Comparison of ENCODE assay signal across 9 cellular contexts in genomic region chr9:127876026-127876763, GRCh38. TPM values are rescaled to one million over a fixed set of nuclear protein-coding genes. Genes with fewer than 3 reads are reported as not detected.
DNase-seq lines count a peak whose midpoint lies in the region; ATAC-seq and TF ChIP-seq lines count a peak whose summit lies in the region.
"Had no signal": no experiment of that assay in that cellular context is flagged by ENCODE, and none has a peak within 500 bp of the region (broad histone marks: within the 10 kb centered on the region; RNA-seq: fewer than 3 reads in every experiment).

No MANE protein-coding gene starts in this region.

- TF ChIP-seq EP300 in upper lobe of left lung (IDR thresholded peaks at IDR 0.05) = peak in 1 of 4 donors; percentile 28

- ATAC-seq in heart right ventricle (peak in 3 of 8 donors; percentile 5 to 20 (median 8)), left ventricle myocardium superior (no peak), lung (ENCODE audit: insufficient read depth, low FRiP score) (peak; percentile 8), upper lobe of left lung (ENCODE audit: low FRiP score in 2 of 2) (peak in 1 of 2 donors; percentile 46)

- no peak for TF ChIP-seq POLR2A in upper lobe of left lung (IDR thresholded peaks at IDR 0.05)

- H3K4me3 ChIP-seq in heart right ventricle = peak overlapping the region; percentile 50 to 81 (median 69)
- no peak overlapping the region for H3K4me3 ChIP-seq in lung
- peak overlapping the region; percentile 4 to 71 (median 62) for H3K4me3 ChIP-seq in upper lobe of left lung

- WGBS in heart right ventricle, 2 donors = 53 to 54% methylated on average over 14 of the region's 14 CpGs
- 67 to 84% methylated on average over 14 of the region's 14 CpGs for WGBS in lung, 2 donors
- WGBS in upper lobe of left lung, 2 donors = 61 to 63% methylated on average over 6 to 9 of the region's 14 CpGs

- H3K27ac ChIP-seq in heart right ventricle (peak overlapping the region in 9 of 10 donors; percentile 82 to 93 (median 89)), lung (ENCODE audit: low read depth in 1 of 2, low read length in 1 of 2) (peak overlapping the region; percentile 86 to 92), upper lobe of left lung (peak overlapping the region; percentile 73 to 88 (median 82))
- H3K27ac ChIP-seq: brain microvascular endothelial cell had no signal

- no peak for DNase-seq in heart right ventricle
- no peak for DNase-seq in left ventricle myocardium superior
- DNase-seq in lung (ENCODE audit: low spot score) = peak; percentile 72
- DNase-seq in upper lobe of left lung = peak in 1 of 2 donors; percentile 81
- DNase-seq in NCI-H187 treated with DMSO at 0.1 percent for 48 hours (lab: John Stamatoyannopoulos, UW) = no peak
- DNase-seq in NCI-H1417 treated with DMSO at 0.1 percent for 48 hours (lab: John Stamatoyannopoulos, UW) = no peak
- DNase-seq: activated CD4-positive, alpha-beta T cell treated with anti-CD3 and anti-CD28 coated beads, Interleukin-2, amount 50 U/mL, for 4 hours; RPMI8226 had no signal

- intact Hi-C loops in heart right ventricle (cut with DNase I) = loop anchor here in 3 of 10 donors (5.0 to 10.0 kb wide), 3 partner anchors 41 to 141 kb away; partner anchors contain the start of genes ST6GALNAC4 (in 1 of the 3) and TOR2A (in 1 of the 3)
- intact Hi-C loops in left ventricle myocardium superior (cut with micrococcal nuclease) = loop anchor here (10.0 kb wide), 1 partner anchor 91 kb away; the partner anchor contains the start of gene CDK9

- TF ChIP-seq CTCF in heart right ventricle (IDR thresholded peaks at IDR 0.05) (no peak), lung (IDR thresholded peaks at IDR 0.05; ENCODE audit: control extremely low read depth, extremely low read depth) (no peak), upper lobe of left lung (IDR thresholded peaks at IDR 0.05) (peak in 1 of 6 experiments; percentile 37)

- H3K27me3 ChIP-seq in heart right ventricle = peaks cover 0 to 12% (median 0%) of the 10 kb centered on the region in 7 donors
- no peaks in the 10 kb centered on the region for H3K27me3 ChIP-seq in lung (ENCODE audit: control insufficient read depth, insufficient read depth)
- no peaks in the 10 kb centered on the region for H3K27me3 ChIP-seq in upper lobe of left lung
- H3K27me3 ChIP-seq: brain microvascular endothelial cell had no signal

- peaks cover 0 to 24% (median 9%) of the 10 kb centered on the region in 9 donors for H3K36me3 ChIP-seq in heart right ventricle
- peaks cover 0 to 15% of the 10 kb centered on the region in 2 donors for H3K36me3 ChIP-seq in lung (ENCODE audit: control insufficient read depth in 2 of 2, insufficient read depth in 2 of 2, low read length in 2 of 2)
- H3K36me3 ChIP-seq in upper lobe of left lung = peaks cover under 1 to 22% (median 17%) of the 10 kb centered on the region in 4 donors

- no peaks in the 10 kb centered on the region for H3K9me3 ChIP-seq in heart right ventricle
- H3K9me3 ChIP-seq in lung (ENCODE audit: control insufficient read depth in 2 of 2, insufficient read depth in 1 of 2, low read length in 1 of 2) = no peaks in the 10 kb centered on the region
- no peaks in the 10 kb centered on the region for H3K9me3 ChIP-seq in upper lobe of left lung

- H3K4me1 ChIP-seq in heart right ventricle (peaks cover 18 to 62% (median 48%) of the 10 kb centered on the region in 9 donors), lung (ENCODE audit: control insufficient read depth in 2 of 2, insufficient read depth in 2 of 2, low read length in 2 of 2) (peaks cover 0 to 20% of the 10 kb centered on the region in 2 donors), upper lobe of left lung (peaks cover 45 to 56% (median 51%) of the 10 kb centered on the region in 4 donors)

RNA-seq across cellular contexts. Expression of gene AK1, which starts 1.3 kb away (rescaled TPM):
- 100 to 1,000 TPM; 553 to 918 (median 731) TPM for total RNA-seq in heart right ventricle
- polyA plus RNA-seq in heart right ventricle = 1,000 to 10,000 TPM in 1 of 2 donors, 100 to 1,000 TPM in 1; 500 to 1,050 TPM
- total RNA-seq in left ventricle myocardium superior = 853 TPM
- total RNA-seq in lung = 100 to 1,000 TPM in 1 of 2 donors, 10 to 100 TPM in 1; 72.3 to 154 TPM
- 100 to 1,000 TPM in 1 of 2 donors, 10 to 100 TPM in 1; 63.8 to 386 TPM for polyA plus RNA-seq in lung
- total RNA-seq in upper lobe of left lung = 100 to 1,000 TPM; 106 to 239 (median 161) TPM

RNA-seq across cellular contexts. Expression of gene ENG, which starts 21.7 kb away (rescaled TPM):
- total RNA-seq in heart right ventricle (100 to 1,000 TPM in 8 of 10 donors, 10 to 100 TPM in 2; 76.8 to 263 (median 137) TPM), left ventricle myocardium superior (134 TPM), lung (100 to 1,000 TPM in 1 of 2 donors, 10 to 100 TPM in 1; 41.1 to 182 TPM), upper lobe of left lung (100 to 1,000 TPM in 4 of 6 donors, 10 to 100 TPM in 2; 45.7 to 378 (median 178) TPM)
- polyA plus RNA-seq in heart right ventricle (100 to 1,000 TPM; 199 to 310 TPM), lung (100 to 1,000 TPM in 1 of 2 donors, 10 to 100 TPM in 1; 80.7 to 317 TPM)

RNA-seq across cellular contexts. Expression of gene ST6GALNAC6, which starts 23.2 kb away (rescaled TPM):
- total RNA-seq in heart right ventricle (10 to 100 TPM; 32.8 to 52.0 (median 44.7) TPM), left ventricle myocardium superior (50.5 TPM), lung (10 to 100 TPM; 28.3 to 51.9 TPM), upper lobe of left lung (100 to 1,000 TPM in 1 of 6 donors, 10 to 100 TPM in 5; 67.3 to 117 (median 85.2) TPM)
- polyA plus RNA-seq in heart right ventricle (10 to 100 TPM; 33.0 to 40.5 TPM), lung (10 to 100 TPM; 45.3 to 59.8 TPM)

RNA-seq across cellular contexts. Expression of gene ST6GALNAC4, which starts 40.6 kb away (rescaled TPM):
- total RNA-seq in heart right ventricle = 10 to 100 TPM; 23.2 to 52.9 (median 33.9) TPM
- polyA plus RNA-seq in heart right ventricle = 10 to 100 TPM; 10.8 to 48.6 TPM
- total RNA-seq in left ventricle myocardium superior = 28.5 TPM
- total RNA-seq in lung = 10 to 100 TPM; 42.7 to 96.2 TPM
- 10 to 100 TPM; 24.6 to 67.3 TPM for polyA plus RNA-seq in lung
- 100 to 1,000 TPM in 1 of 6 donors, 10 to 100 TPM in 5; 41.3 to 105 (median 56.2) TPM for total RNA-seq in upper lobe of left lung

RNA-seq across cellular contexts. Expression of gene PIP5KL1, which starts 54.4 kb away (rescaled TPM):
- under 1 TPM in 7 of 10 donors, not detected in 3; 0.25 to 0.59 (median 0.47) TPM for total RNA-seq in heart right ventricle
- under 1 TPM in 1 of 2 donors, not detected in 1; 0.28 TPM for polyA plus RNA-seq in heart right ventricle
- total RNA-seq in left ventricle myocardium superior = not detected
- total RNA-seq in lung = 1 to 10 TPM; 4.9 to 9.0 TPM
- polyA plus RNA-seq in lung = 1 to 10 TPM; 2.0 to 4.9 TPM
- total RNA-seq in upper lobe of left lung = 10 to 100 TPM in 3 of 6 donors, 1 to 10 TPM in 3; 4.1 to 38.8 (median 10.0) TPM
